In genomic region chr13:60969659-60970058, GRCh38 we compare ENCODE assay signal across 27 cellular contexts.
"Had no signal": no experiment of that assay in that cellular context is flagged by ENCODE, and none has a peak within 500 bp of the region (broad histone marks: within the 10 kb centered on the region; RNA-seq: fewer than 3 reads in every experiment).

No MANE protein-coding gene starts in this region.

- H3K4me1 ChIP-seq: gastrocnemius medialis, lower lobe of right lung, parathyroid adenoma, psoas muscle, stomach, thyroid gland, upper lobe of right lung had no signal

- DNase-seq: activated B cell treated with CpG ODN at 0.5 μM for 24 hours; activated CD4-positive, alpha-beta T cell treated with anti-CD3 and anti-CD28 coated beads for 36 hours; activated CD8-positive, alpha-beta memory T cell treated with anti-CD3 and anti-CD28 coated beads, Interleukin-2, amount 10 ng/mL, durations not matched to agents 7 days and 5 days; activated CD8-positive, alpha-beta T cell treated with anti-CD3 and anti-CD28 coated beads, Interleukin-2, amount 10 ng/mL, durations not matched to agents 7 days and 5 days; activated naive CD4-positive, alpha-beta T cell treated with Interleukin-2 at 50 U/mL for 16 hours; activated T-cell treated with anti-CD3 and anti-CD28 coated beads, Interleukin-2, amount 50 U/mL, for 72 hours; aorta; caudate nucleus; cortex of kidney; effector memory CD8-positive, alpha-beta T cell; erythroblast; gastrocnemius medialis; glutamatergic neuron; hippocampal formation; kidney; lower lobe of right lung; mesenchymal stem cell; naive thymus-derived CD8-positive, alpha-beta T cell; nucleus accumbens; psoas muscle; stimulated activated CD4-positive, alpha-beta T cell treated with anti-CD3 and anti-CD28 coated beads, Interleukin-15, amount 100 ng/mL, for 24 hours; stimulated activated CD4-positive, alpha-beta T cell treated with anti-CD3 and anti-CD28 coated beads, Interleukin-2, amount 100 ng/mL, for 24 hours; stimulated activated naive B cell treated with anti-CD40 and anti-IgM and Interleukin-4, amounts not matched to agents 10 μg/mL and 1 μg/mL and 100 μg/mL, for 72 hours; stomach; thyroid gland; upper lobe of right lung had no signal

- H3K9me3 ChIP-seq: gastrocnemius medialis, lower lobe of right lung, psoas muscle, thyroid gland, upper lobe of right lung had no signal

- H3K4me3 ChIP-seq: gastrocnemius medialis, lower lobe of right lung, psoas muscle, stomach, thyroid gland, upper lobe of right lung had no signal

- H3K27me3 ChIP-seq: gastrocnemius medialis, stomach, thyroid gland, upper lobe of right lung had no signal

- H3K79me2 ChIP-seq: parathyroid adenoma had no signal

- ATAC-seq: activated CD4-positive, alpha-beta T cell treated with anti-CD3 and anti-CD28 coated beads for 36 hours; activated CD8-positive, alpha-beta memory T cell treated with anti-CD3 and anti-CD28 coated beads, Interleukin-2, amount 10 ng/mL, durations not matched to agents 7 days and 5 days; activated CD8-positive, alpha-beta T cell treated with anti-CD3 and anti-CD28 coated beads, Interleukin-2, amount 10 ng/mL, durations not matched to agents 7 days and 5 days; activated T-cell treated with anti-CD3 and anti-CD28 coated beads, Interleukin-2, amount 50 U/mL, for 72 hours; effector memory CD8-positive, alpha-beta T cell; gastrocnemius medialis; lower lobe of right lung; naive thymus-derived CD8-positive, alpha-beta T cell; psoas muscle; stimulated activated naive B cell treated with anti-CD40 and anti-IgM and Interleukin-4, amounts not matched to agents 10 μg/mL and 1 μg/mL and 100 μg/mL, for 72 hours; upper lobe of right lung had no signal

- H3K36me3 ChIP-seq: gastrocnemius medialis, lower lobe of right lung, stomach, thyroid gland, upper lobe of right lung had no signal

- H3K27ac ChIP-seq: gastrocnemius medialis, lower lobe of right lung, parathyroid adenoma, psoas muscle, stomach, thyroid gland, upper lobe of right lung had no signal

- H2AFZ ChIP-seq: parathyroid adenoma had no signal
